ENCODE assay signal across 11 cellular contexts in genomic region chr1:37949524-37950152, GRCh38.
"Had no signal": no experiment of that assay in that cellular context is flagged by ENCODE, and none has a peak within 500 bp of the region (broad histone marks: within the 10 kb centered on the region; RNA-seq: fewer than 3 reads in every experiment).

No MANE protein-coding gene starts in this region.

- H3K27me3 ChIP-seq: gastroesophageal sphincter, heart right ventricle had no signal

- H3K27ac ChIP-seq: gastroesophageal sphincter, heart right ventricle, lower lobe of right lung had no signal

- DNase-seq: activated CD4-positive, CD25-positive, alpha-beta regulatory T cell treated with anti-CD3 and anti-CD28 coated beads, Interleukin-2, amount 50 U/mL, for 72 hours; activated naive CD4-positive, alpha-beta T cell; activated T-cell treated with anti-CD3 and anti-CD28 coated beads for 4 hours; heart right ventricle; left colon; lower lobe of right lung; stimulated activated naive CD4-positive, alpha-beta T cell; T-helper 9 cell had no signal

- H3K27me3 Mint-ChIP-seq: type B pancreatic cell had no signal

- H3K36me3 Mint-ChIP-seq: type B pancreatic cell had no signal

- ATAC-seq: gastroesophageal sphincter, heart right ventricle, left colon, lower lobe of right lung had no signal

- H3K4me3 Mint-ChIP-seq: neural crest cell, type B pancreatic cell had no signal

- H3K9me3 Mint-ChIP-seq: neural crest cell, type B pancreatic cell had no signal

- H3K4me3 ChIP-seq: gastroesophageal sphincter, heart right ventricle, lower lobe of right lung had no signal

- H3K27ac Mint-ChIP-seq: type B pancreatic cell had no signal

- H3K9me3 ChIP-seq: gastroesophageal sphincter, heart right ventricle, lower lobe of right lung had no signal
